In the genomic region with DNA sequence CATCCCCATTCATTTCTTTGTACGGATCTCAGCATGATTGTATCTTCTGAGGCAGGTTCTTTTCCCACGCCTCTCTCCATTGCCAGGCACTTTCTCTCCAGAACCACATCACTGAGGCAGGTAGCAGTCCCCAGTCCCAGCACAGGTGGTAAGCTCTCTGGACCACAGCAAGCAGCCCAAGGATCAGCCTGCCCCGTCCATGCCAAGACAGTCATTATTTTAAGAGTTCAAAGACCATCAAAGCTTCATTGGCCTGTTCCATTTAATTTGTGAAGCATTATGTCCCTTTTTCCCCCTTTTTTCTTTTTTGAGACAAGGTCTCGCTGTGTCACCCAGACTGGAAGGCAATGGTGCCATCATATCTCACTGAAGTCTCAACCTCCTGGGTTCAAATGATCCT, we compare ENCODE assay signal across 20 cellular contexts.
"Had no signal": no experiment of that assay in that cellular context is flagged by ENCODE, and none has a peak within 500 bp of the region (broad histone marks: within the 10 kb centered on the region; RNA-seq: fewer than 3 reads in every experiment).

No MANE protein-coding gene starts in this region.

- H3K27ac ChIP-seq: adrenal gland, breast epithelium, heart right ventricle, left ventricle myocardium inferior, prostate gland, SK-N-MC, testis had no signal

- H3K36me3 Mint-ChIP-seq: type B pancreatic cell had no signal

- H3K9me3 ChIP-seq: adrenal gland, breast epithelium, gastroesophageal sphincter, prostate gland, right atrium auricular region, testis had no signal

- H3K27ac Mint-ChIP-seq: type B pancreatic cell had no signal

- H3K4me3 ChIP-seq: adrenal gland, breast epithelium, gastroesophageal sphincter, heart right ventricle, left ventricle myocardium inferior, prostate gland, right atrium auricular region, SK-N-MC, testis had no signal

- H3K36me3 ChIP-seq: adrenal gland, breast epithelium, gastroesophageal sphincter, heart right ventricle, left ventricle myocardium inferior, prostate gland, right atrium auricular region had no signal

- ATAC-seq: esophagus mucosa, gastroesophageal sphincter, heart right ventricle had no signal

- H3K4me3 Mint-ChIP-seq: type B pancreatic cell had no signal

- DNase-seq: activated CD4-positive, CD25-positive, alpha-beta regulatory T cell; cerebellar nuclear complex; effector CD8-positive, alpha-beta T cell; heart right ventricle; kidney glomerular epithelial cell; left ventricle myocardium inferior; mammary epithelial cell; midbrain; stimulated activated CD4-positive, alpha-beta T cell treated with anti-CD3 and anti-CD28 coated beads, Interleukin-12 subunit alpha, Interleukin-12 subunit beta, amount 100 ng/mL, for 4 hours; stimulated activated CD4-positive, alpha-beta T cell treated with anti-CD3 and anti-CD28 coated beads, Interleukin-1b, Interleukin-23, amount 100 ng/mL, for 48 hours; T-helper 9 cell; testis had no signal

- H3K27me3 ChIP-seq: adrenal gland, breast epithelium, gastroesophageal sphincter, heart right ventricle, right atrium auricular region, testis had no signal

- H3K27me3 Mint-ChIP-seq: type B pancreatic cell had no signal
